ENCODE assay signal across 21 cellular contexts in the genomic region with DNA sequence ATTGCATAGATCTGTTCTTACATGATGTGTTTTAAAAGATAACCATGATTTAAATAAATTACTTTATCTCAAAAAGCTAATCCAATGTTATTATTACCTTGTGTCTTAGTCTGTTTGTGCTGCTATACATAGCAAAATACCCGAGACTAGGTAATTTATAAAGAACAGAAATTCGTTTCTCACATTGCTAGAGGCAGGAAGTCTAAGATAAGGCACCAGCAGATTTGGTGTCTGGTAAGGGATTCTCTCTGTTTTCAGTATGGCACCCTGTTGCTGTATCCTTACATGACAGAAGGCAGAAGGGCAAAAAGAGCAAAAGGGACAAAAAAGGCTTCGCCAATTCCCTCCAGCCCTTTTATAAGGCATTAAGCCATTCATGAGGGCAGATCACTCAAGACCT.
"Had no signal": no experiment of that assay in that cellular context is flagged by ENCODE, and none has a peak within 500 bp of the region (broad histone marks: within the 10 kb centered on the region; RNA-seq: fewer than 3 reads in every experiment).

No MANE protein-coding gene starts in this region.

- H3K27me3 Mint-ChIP-seq: natural killer cell treated with Interleukin-12 subunit alpha and Interleukin-12 subunit beta and Interleukin-15 and Interleukin-18, amount 100 ng/mL, for 72 hours; progenitor cell of endocrine pancreas had no signal

- DNase-seq: effector memory CD4-positive, alpha-beta T cell; gastrocnemius medialis; heart right ventricle; hypothalamus; islet precursor cell; mammary epithelial cell; occipital lobe; pancreas; small intestine; stimulated activated CD4-positive, alpha-beta T cell treated with anti-CD3 and anti-CD28 coated beads, Interleukin-12 subunit alpha, Interleukin-12 subunit beta, amount 100 ng/mL, for 4 hours; stomach; substantia nigra; transverse colon had no signal

- H3K36me3 Mint-ChIP-seq: natural killer cell treated with Interleukin-12 subunit alpha and Interleukin-12 subunit beta and Interleukin-15 and Interleukin-18, amount 100 ng/mL, for 72 hours had no signal

- H3K9me3 ChIP-seq: esophagus muscularis mucosa, gastrocnemius medialis, heart right ventricle, mucosa of descending colon, pancreas, stomach, thoracic aorta, transverse colon had no signal

- ATAC-seq: gastrocnemius medialis; heart right ventricle; left lobe of liver; mucosa of descending colon; natural killer cell treated with Interleukin-12 subunit alpha and Interleukin-12 subunit beta and Interleukin-15 and Interleukin-18, amount 100 ng/mL, for 72 hours; pancreas; right cardiac atrium had no signal

- H3K4me3 ChIP-seq: esophagus muscularis mucosa, gastrocnemius medialis, heart right ventricle, mucosa of descending colon, pancreas, stomach, thoracic aorta, transverse colon had no signal

- H3K4me3 Mint-ChIP-seq: natural killer cell treated with Interleukin-12 subunit alpha and Interleukin-12 subunit beta and Interleukin-15 and Interleukin-18, amount 100 ng/mL, for 72 hours had no signal

- H3K27me3 ChIP-seq: esophagus muscularis mucosa, gastrocnemius medialis, heart right ventricle, pancreas, stomach, transverse colon had no signal

- H3K9me3 Mint-ChIP-seq: natural killer cell treated with Interleukin-12 subunit alpha and Interleukin-12 subunit beta and Interleukin-15 and Interleukin-18, amount 100 ng/mL, for 72 hours had no signal

- H3K27ac Mint-ChIP-seq: natural killer cell treated with Interleukin-12 subunit alpha and Interleukin-12 subunit beta and Interleukin-15 and Interleukin-18, amount 100 ng/mL, for 72 hours; progenitor cell of endocrine pancreas had no signal

- H3K27ac ChIP-seq: epithelial cell of prostate, esophagus muscularis mucosa, gastrocnemius medialis, heart right ventricle, pancreas, stomach, thoracic aorta, transverse colon had no signal

- H3K4me1 ChIP-seq: esophagus muscularis mucosa, gastrocnemius medialis, heart right ventricle, pancreas, stomach, transverse colon had no signal

- H3K36me3 ChIP-seq: esophagus muscularis mucosa, gastrocnemius medialis, heart right ventricle, pancreas, stomach, thoracic aorta, transverse colon had no signal
